ENCODE assay signal across 8 cellular contexts in the genomic region with DNA sequence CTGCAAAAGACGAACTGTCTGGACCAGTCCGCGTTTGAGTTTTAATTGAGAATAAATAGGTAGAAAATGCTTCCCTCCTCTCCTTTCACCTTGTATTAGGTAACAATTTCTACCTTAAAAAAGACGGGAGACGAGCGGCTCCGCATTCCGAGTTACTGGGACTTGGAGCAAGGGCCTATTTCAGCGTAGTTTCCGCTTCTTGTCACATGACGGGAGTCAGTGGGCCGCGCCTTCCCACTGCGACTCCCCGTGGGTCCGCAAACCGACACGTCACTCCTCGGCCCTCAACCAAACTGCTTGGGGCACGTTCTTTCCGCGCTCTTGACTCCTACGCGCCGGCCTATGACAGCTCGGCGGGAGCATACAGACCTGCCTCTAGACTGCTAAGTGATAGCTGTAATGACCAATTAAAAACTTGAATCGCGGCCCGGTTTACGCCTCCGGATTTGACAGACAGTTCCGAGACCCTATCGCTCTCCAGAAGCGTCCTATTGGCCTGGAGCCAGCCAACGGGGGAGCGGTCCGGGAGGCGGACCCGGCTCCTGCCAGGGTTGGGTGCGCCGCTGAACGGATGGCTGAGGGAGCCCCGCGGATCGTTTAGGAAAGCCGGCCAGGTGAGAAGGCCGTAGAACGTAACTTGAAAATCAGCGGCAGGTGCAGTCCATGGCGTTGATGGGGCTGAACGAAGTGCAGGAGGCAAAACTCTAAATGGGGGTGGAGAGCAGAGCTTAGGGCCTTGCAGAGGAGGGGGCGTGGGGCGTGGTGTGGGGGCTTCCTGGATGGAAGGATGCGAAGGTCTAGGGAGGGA. TPM values are rescaled to one million over a fixed set of nuclear protein-coding genes. Genes with fewer than 3 reads are reported as not detected.
DNase-seq lines count a peak whose midpoint lies in the region; TF ChIP-seq lines count a peak whose summit lies in the region.

TSS of gene STT3A (plus strand) at position 548 of the 808 bp plus-strand sequence. CDS start 3,064 bp downstream, outside the sequence.

- peaks cover 2% of the 10 kb centered on the region for H3K9me3 Mint-ChIP-seq in nephron
- H3K9me3 Mint-ChIP-seq in stimulated activated naive CD8-positive, alpha-beta T cell treated with anti-CD3 and anti-CD28 coated beads, Interleukin-15, Interleukin-2, amounts not matched to agents 100 ng/mL and 50 ng/mL, for 24 hours: no peaks in the 10 kb centered on the region

- peak within 1 kb of the TSS; percentile 98 to 100 (median 99) for H3K27ac Mint-ChIP-seq in nephron
- peak within 1 kb of the TSS; percentile 96 for H3K27ac Mint-ChIP-seq in stimulated activated naive CD8-positive, alpha-beta T cell treated with anti-CD3 and anti-CD28 coated beads, Interleukin-15, Interleukin-2, amounts not matched to agents 100 ng/mL and 50 ng/mL, for 24 hours

- peak within 1 kb of the TSS; percentile 88 for H2AFZ ChIP-seq in MM.1S (ENCODE audit: low read length)

- peaks cover 57% of the 10 kb centered on the region for H3K79me2 ChIP-seq in MM.1S (ENCODE audit: low read length)

- peaks cover 31% of the 10 kb centered on the region for H3K4me1 Mint-ChIP-seq in nephron
- H3K4me1 Mint-ChIP-seq in stimulated activated naive CD8-positive, alpha-beta T cell treated with anti-CD3 and anti-CD28 coated beads, Interleukin-15, Interleukin-2, amounts not matched to agents 100 ng/mL and 50 ng/mL, for 24 hours (ENCODE audit: low read depth): peaks cover 58% of the 10 kb centered on the region

- in situ Hi-C loops in HAP-1 (cut with MboI; ENCODE audit: low sequenced_read_pairs): no loop called here

- H3K9me3 ChIP-seq in ES-I3 (ENCODE audit: control insufficient read depth, insufficient read depth, low read length) (no peaks in the 10 kb centered on the region), HAP-1 (no peaks in the 10 kb centered on the region), MM.1S (replicated peaks; ENCODE audit: insufficient read depth, low read length) (no peaks in the 10 kb centered on the region)

- no peaks in the 10 kb centered on the region for H3K9me2 ChIP-seq in MM.1S (replicated peaks; ENCODE audit: insufficient read depth, low read length)

- H3K27me3 ChIP-seq in HAP-1 (ENCODE audit: low read depth) (no peaks in the 10 kb centered on the region), MM.1S (replicated peaks; ENCODE audit: insufficient read depth, low read length) (no peaks in the 10 kb centered on the region)

- H4K20me1 ChIP-seq in MM.1S (ENCODE audit: insufficient read depth, low read length): no peaks in the 10 kb centered on the region

- H3K4me3 ChIP-seq in HAP-1 (peak within 1 kb of the TSS; percentile 90), MM.1S (ENCODE audit: low read length) (peak within 1 kb of the TSS; percentile 94), fibroblast of the aortic adventitia (ENCODE audit: low read depth, low read length) (peak within 1 kb of the TSS; percentile 98)

- 0 out of 2 replicates have a peak, but pooled peaks cover 3% of the 10 kb centered on the region for H3F3A ChIP-seq in MM.1S (ENCODE audit: insufficient read depth, low read length)

- peaks cover 22% of the 10 kb centered on the region for H3K36me3 Mint-ChIP-seq in nephron (ENCODE audit: low read depth)
- H3K36me3 Mint-ChIP-seq in stimulated activated naive CD8-positive, alpha-beta T cell treated with anti-CD3 and anti-CD28 coated beads, Interleukin-15, Interleukin-2, amounts not matched to agents 100 ng/mL and 50 ng/mL, for 24 hours (ENCODE audit: low read depth): peaks cover 33% of the 10 kb centered on the region

- no peaks in the 10 kb centered on the region for H3K27me3 Mint-ChIP-seq in nephron (ENCODE audit: low read depth)
- no peaks in the 10 kb centered on the region for H3K27me3 Mint-ChIP-seq in stimulated activated naive CD8-positive, alpha-beta T cell treated with anti-CD3 and anti-CD28 coated beads, Interleukin-15, Interleukin-2, amounts not matched to agents 100 ng/mL and 50 ng/mL, for 24 hours

- peaks cover 5% of the 10 kb centered on the region for H3K4me1 ChIP-seq in ES-I3 (ENCODE audit: insufficient read depth, low read length)
- H3K4me1 ChIP-seq in HAP-1: peaks cover 22% of the 10 kb centered on the region
- H3K4me1 ChIP-seq in MM.1S (ENCODE audit: low read length): peaks cover 11% of the 10 kb centered on the region

- H3K9ac ChIP-seq in ES-I3 (ENCODE audit: low read depth, low read length) (peak within 1 kb of the TSS; percentile 91), MM.1S (ENCODE audit: low read length) (peak within 1 kb of the TSS; percentile 93)

- peaks cover 7% of the 10 kb centered on the region; the same call in 1 of the 2 replicates for H3K36me3 ChIP-seq in ES-I3 (ENCODE audit: insufficient read depth, low read length)
- H3K36me3 ChIP-seq in HAP-1 (replicated peaks): peaks cover 18% of the 10 kb centered on the region
- peaks cover 9% of the 10 kb centered on the region; the same call in 1 of the 2 replicates for H3K36me3 ChIP-seq in MM.1S (replicated peaks; ENCODE audit: insufficient read depth, low read length)

- peak within 1 kb of the TSS; percentile 94 to 97 (median 94) for H3K4me3 Mint-ChIP-seq in nephron
- H3K4me3 Mint-ChIP-seq in stimulated activated naive CD8-positive, alpha-beta T cell treated with anti-CD3 and anti-CD28 coated beads, Interleukin-15, Interleukin-2, amounts not matched to agents 100 ng/mL and 50 ng/mL, for 24 hours: peak within 1 kb of the TSS; percentile 99

- peak within 1 kb of the TSS; percentile 79 for H3K4me2 ChIP-seq in MM.1S (ENCODE audit: low read depth, low read length)

- TF ChIP-seq CTCF in MM.1S (IDR thresholded peaks at IDR 0.05; ENCODE audit: low read length) (no peak), fibroblast of the aortic adventitia (IDR thresholded peaks at IDR 0.05; ENCODE audit: insufficient read depth, low read length) (no peak), nephron (IDR thresholded peaks at IDR 0.05; ENCODE audit: unreplicated experiment in 3 of 3) (no peak)

- peak within 1 kb of the TSS; percentile 80 for H3K27ac ChIP-seq in MM.1S (ENCODE audit: low read length)

- DNase-seq in HAP-1 (ENCODE audit: low spot score in 2 of 2) (peak; percentile 98 to 99), MM.1S (peak; percentile 100), SIG-M5 (lab: John Stamatoyannopoulos, UW) (peak; percentile 98), activated gamma-delta T cell (lab: John Stamatoyannopoulos, UW) (peak; percentile 88), fibroblast of the aortic adventitia (ENCODE audit: low read depth) (peak; percentile 100)

RNA-seq across cellular contexts. Expression of gene STT3A, which starts in this region (rescaled TPM):
- total RNA-seq in fibroblast of the aortic adventitia (ENCODE audit: low replicate concordance): 285 and 375 TPM in 2 replicates

Comparison
In these comparisons a context has a peak if more than half of its experiments do, and no peak if none do; other contexts are left out.
1. Peak in every context shown above with its lines: DNase-seq, H3K4me3 ChIP-seq and H3K27ac ChIP-seq.